In genomic region chr1:175193339-175193950, GRCh38 we compare ENCODE assay signal across 8 cellular contexts. TPM values are rescaled to one million over a fixed set of nuclear protein-coding genes. Genes with fewer than 3 reads are reported as not detected.
DNase-seq lines count a peak whose midpoint lies in the region; ATAC-seq and TF ChIP-seq lines count a peak whose summit lies in the region.

No MANE protein-coding gene starts in this region.

- intact Hi-C loops in right cardiac atrium (cut with DNase I), result loop anchor here in 1 of 4 donors (2.0 kb wide), 1 partner anchor 37 kb away; no protein-coding TSS in a partner anchor

- DNase-seq in activated CD4-positive, alpha-beta memory T cell treated with anti-CD3 and anti-CD28 coated beads, Interleukin-2, amount 10 ng/mL, durations not matched to agents 7 days and 5 days, result no peak
- DNase-seq in right cardiac atrium, result peak in 1 of 3 donors; percentile 47
- no peak for DNase-seq in smooth muscle cell (lab: John Stamatoyannopoulos, UW; ENCODE audit: unreplicated experiment)
- DNase-seq in NCI-H146 (lab: John Stamatoyannopoulos, UW), result no peak
- DNase-seq in AG08395 (ENCODE audit: low spot score), result no peak
- no peak for DNase-seq in HK-2 (ENCODE audit: unreplicated experiment)

- no peaks in the 10 kb centered on the region for H3F3A ChIP-seq in smooth muscle cell (ENCODE audit: low read depth)

- peak overlapping the region; percentile 93 for H3K27ac Mint-ChIP-seq in activated CD4-positive, alpha-beta memory T cell treated with anti-CD3 and anti-CD28 coated beads, Interleukin-2, amount 10 ng/mL, durations not matched to agents 7 days and 5 days

- CTCF ChIA-PET in activated CD4-positive, alpha-beta memory T cell treated with anti-CD3 and anti-CD28 coated beads, Interleukin-2, amount 10 ng/mL, durations not matched to agents 7 days and 5 days (lab: Charles Lee), result interaction anchor here (1.0 to 1.7 kb wide), 3 partner anchors 9 to 16 kb away, joined by 3 to 6 read pairs (median 3); no protein-coding TSS in a partner anchor

- peak overlapping the region; percentile 95 for H3K4me3 Mint-ChIP-seq in activated CD4-positive, alpha-beta memory T cell treated with anti-CD3 and anti-CD28 coated beads, Interleukin-2, amount 10 ng/mL, durations not matched to agents 7 days and 5 days

- no peak overlapping the region for H3K27ac ChIP-seq in HUES6 (ENCODE audit: low read depth, low read length)
- peak overlapping the region; percentile 95 for H3K27ac ChIP-seq in right cardiac atrium (ENCODE audit: low read length)
- peak overlapping the region; percentile 74 for H3K27ac ChIP-seq in smooth muscle cell (ENCODE audit: low read depth)

- H2AFZ ChIP-seq in smooth muscle cell (ENCODE audit: low read depth), result peak overlapping the region; percentile 78

- peaks cover 6% of the 10 kb centered on the region for H3K4me1 ChIP-seq in HUES6 (ENCODE audit: control insufficient read depth, insufficient read depth, low read length)
- peaks cover 2% of the 10 kb centered on the region for H3K4me1 ChIP-seq in right cardiac atrium (ENCODE audit: control insufficient read depth, insufficient read depth, low read length)
- no peaks in the 10 kb centered on the region for H3K4me1 ChIP-seq in smooth muscle cell (ENCODE audit: low read depth)

- no peak for TF ChIP-seq CTCF in smooth muscle cell (IDR thresholded peaks at IDR 0.05; ENCODE audit: borderline replicate concordance, insufficient read depth, poor library complexity, severe bottlenecking)

- H4K20me1 ChIP-seq in smooth muscle cell (ENCODE audit: low read depth), result no peaks in the 10 kb centered on the region

- H3K36me3 Mint-ChIP-seq in activated CD4-positive, alpha-beta memory T cell treated with anti-CD3 and anti-CD28 coated beads, Interleukin-2, amount 10 ng/mL, durations not matched to agents 7 days and 5 days (ENCODE audit: low read depth), result peaks cover 36% of the 10 kb centered on the region

- peak overlapping the region; percentile 90 for H3K4me2 ChIP-seq in smooth muscle cell

- H3K9me3 ChIP-seq in HUES6 (ENCODE audit: control insufficient read depth, insufficient read depth, low read depth, low read length) (no peaks in the 10 kb centered on the region), right cardiac atrium (ENCODE audit: control insufficient read depth, low read length) (no peaks in the 10 kb centered on the region), smooth muscle cell (replicated peaks; ENCODE audit: low read depth) (no peaks in the 10 kb centered on the region)

- H3K9me3 Mint-ChIP-seq in activated CD4-positive, alpha-beta memory T cell treated with anti-CD3 and anti-CD28 coated beads, Interleukin-2, amount 10 ng/mL, durations not matched to agents 7 days and 5 days, result no peaks in the 10 kb centered on the region

- peak overlapping the region; percentile 89 for H3K4me3 ChIP-seq in HUES6 (ENCODE audit: low read depth, low read length)
- peak overlapping the region; percentile 74 for H3K4me3 ChIP-seq in right cardiac atrium (ENCODE audit: low read length)
- H3K4me3 ChIP-seq in smooth muscle cell, result peak overlapping the region; percentile 61

- 33% methylated on average over 12 of the region's 12 CpGs for WGBS in right cardiac atrium
- WGBS in smooth muscle cell (ENCODE audit: low lambda C conversion rate), result 25% methylated on average over 12 of the region's 12 CpGs

- H3K36me3 ChIP-seq in HUES6 (ENCODE audit: control insufficient read depth, insufficient read depth, low read length) (no peaks in the 10 kb centered on the region), smooth muscle cell (ENCODE audit: low read depth) (no peaks in the 10 kb centered on the region)

- H3K27me3 Mint-ChIP-seq in activated CD4-positive, alpha-beta memory T cell treated with anti-CD3 and anti-CD28 coated beads, Interleukin-2, amount 10 ng/mL, durations not matched to agents 7 days and 5 days, result no peaks in the 10 kb centered on the region

- H3K27me3 ChIP-seq in HUES6 (ENCODE audit: control insufficient read depth, insufficient read depth, low read length) (peaks cover 49% of the 10 kb centered on the region), right cardiac atrium (ENCODE audit: control insufficient read depth, insufficient read depth) (no peaks in the 10 kb centered on the region), smooth muscle cell (ENCODE audit: low read depth) (no peaks in the 10 kb centered on the region)

- H3K79me2 ChIP-seq in smooth muscle cell (ENCODE audit: low read depth), result no peaks in the 10 kb centered on the region

- H3K9ac ChIP-seq in HUES6 (ENCODE audit: low read length), result peak overlapping the region; percentile 50
- H3K9ac ChIP-seq in smooth muscle cell (ENCODE audit: low read depth), result peak overlapping the region; percentile 69

- ATAC-seq in right cardiac atrium (peak in 1 of 2 donors; percentile 17), GM18868 (IDR thresholded peaks at IDR 0.05; ENCODE audit: unreplicated experiment) (no peak)

- POLR2A ChIA-PET in activated CD4-positive, alpha-beta memory T cell treated with anti-CD3 and anti-CD28 coated beads, Interleukin-2, amount 10 ng/mL, durations not matched to agents 7 days and 5 days (lab: Charles Lee), result interaction anchor here (1.0 to 9.6 kb wide), 5 partner anchors 11 to 170 kb away, joined by 3 to 145 read pairs (median 5); partner anchors contain the start of gene MRPS14

- peaks cover 49% of the 10 kb centered on the region for H3K4me1 Mint-ChIP-seq in activated CD4-positive, alpha-beta memory T cell treated with anti-CD3 and anti-CD28 coated beads, Interleukin-2, amount 10 ng/mL, durations not matched to agents 7 days and 5 days

RNA-seq across cellular contexts. Expression of gene KIAA0040, which starts 0.9 kb away (rescaled TPM):
- total RNA-seq in activated CD4-positive, alpha-beta memory T cell treated with anti-CD3 and anti-CD28 coated beads, Interleukin-2, amount 10 ng/mL, durations not matched to agents 7 days and 5 days, result 10 to 100 TPM; 79.4 to 80.2 TPM
- 10 to 100 TPM; 17.6 to 36.0 (median 22.3) TPM for total RNA-seq in right cardiac atrium
- 7.5 TPM for polyA plus RNA-seq in right cardiac atrium
- total RNA-seq in smooth muscle cell, result 7.2 and 8.9 TPM in 2 replicates
- polyA plus RNA-seq in smooth muscle cell, result 3.8 and 8.4 TPM in 2 replicates
